In the genomic region with DNA sequence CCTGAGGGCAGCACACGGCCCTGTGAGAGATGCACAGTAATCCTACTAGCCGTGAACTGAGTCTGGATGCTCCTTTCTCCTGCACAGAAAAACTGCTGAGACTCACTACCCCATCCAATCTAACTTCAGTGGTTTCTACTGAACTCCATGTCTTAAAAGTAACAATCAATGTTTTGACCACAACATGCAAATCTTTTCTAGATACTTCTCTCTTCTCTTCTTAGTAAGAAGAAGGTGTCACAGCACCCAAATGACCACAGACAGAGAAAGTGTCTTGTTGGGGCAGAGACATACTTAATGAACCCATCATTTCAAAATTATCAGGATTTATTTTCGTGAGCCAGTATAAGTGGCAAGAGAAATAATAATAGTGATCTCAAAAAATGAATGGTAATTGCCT, we compare ENCODE assay signal across 14 cellular contexts.
DNase-seq lines count a peak whose midpoint lies in the region; ATAC-seq and TF ChIP-seq lines count a peak whose summit lies in the region.
"Had no signal": no experiment of that assay in that cellular context is flagged by ENCODE, and none has a peak within 500 bp of the region (broad histone marks: within the 10 kb centered on the region; RNA-seq: fewer than 3 reads in every experiment).

No MANE protein-coding gene starts in this region.

- H3K27ac ChIP-seq in stomach, result no peak overlapping the region
- H3K27ac ChIP-seq: uterus had no signal

- no peaks in the 10 kb centered on the region for H3K9me3 ChIP-seq in stomach
- H3K9me3 ChIP-seq: uterus had no signal

- ATAC-seq in GM19324 (IDR thresholded peaks at IDR 0.05; ENCODE audit: low FRiP score, unreplicated experiment) (peak; percentile 90), HG02610 (IDR thresholded peaks at IDR 0.05; ENCODE audit: unreplicated experiment) (peak; percentile 91), HG03354 (IDR thresholded peaks at IDR 0.05; ENCODE audit: poor library complexity, severe bottlenecking, unreplicated experiment) (peak; percentile 94), GM18519 (IDR thresholded peaks at IDR 0.05; ENCODE audit: low FRiP score, unreplicated experiment) (no peak), HG03135 (IDR thresholded peaks at IDR 0.05; ENCODE audit: unreplicated experiment) (no peak)
- ATAC-seq: T-helper 17 cell had no signal

- no peaks in the 10 kb centered on the region for H3K36me3 ChIP-seq in stomach
- H3K36me3 ChIP-seq: uterus had no signal

- intact Hi-C loops in stomach (cut with DNase I; ENCODE audit: low total_unique reads), result no loop called here

- no peaks in the 10 kb centered on the region for H3K27me3 ChIP-seq in stomach
- H3K27me3 ChIP-seq: uterus had no signal

- 67 to 81% (median 75%) methylated on average over 3 of the region's 3 CpGs for WGBS in stomach, 5 donors

- no peaks in the 10 kb centered on the region for H3K4me1 ChIP-seq in stomach
- H3K4me1 ChIP-seq: uterus had no signal

- peak; percentile 52 for DNase-seq in GM12865 (ENCODE audit: low read depth)
- no peak for DNase-seq in D341Med (ENCODE audit: low spot score)
- DNase-seq in stomach, result no peak
- DNase-seq: activated CD4-positive, alpha-beta T cell treated with anti-CD3 and anti-CD28 coated beads, Interleukin-2, amount 50 U/mL, for 1 hour; activated effector memory CD4-positive, alpha-beta T cell treated with anti-CD3 and anti-CD28 coated beads, Interleukin-2, amount 50 U/mL, for 16 hours; DMS 273 treated with DMSO at 0.1 percent for 48 hours; T-helper 17 cell; uterus had no signal

- no peak for TF ChIP-seq EP300 in stomach (IDR thresholded peaks at IDR 0.05)

- no peak for TF ChIP-seq POLR2A in stomach (IDR thresholded peaks at IDR 0.05)

- no peak for TF ChIP-seq CTCF in GM12865 (IDR thresholded peaks at IDR 0.05; ENCODE audit: insufficient read depth, low read depth, low read length, missing control alignments)
- no peak for TF ChIP-seq CTCF in stomach (IDR thresholded peaks at IDR 0.05)

- H3K4me3 ChIP-seq in GM12865 (ENCODE audit: low read depth, low read length) (no peak overlapping the region), stomach (no peak overlapping the region)
- H3K4me3 ChIP-seq: lung, uterus had no signal

Comparison
In these comparisons a context has a peak if more than half of its experiments do, and no peak if none do; other contexts are left out.
1. ATAC-seq: peak in GM19324 (single experiment), HG02610 (single experiment) and HG03354 (single experiment); none in GM18519 (single experiment) and HG03135 (single experiment).